In the genomic region with DNA sequence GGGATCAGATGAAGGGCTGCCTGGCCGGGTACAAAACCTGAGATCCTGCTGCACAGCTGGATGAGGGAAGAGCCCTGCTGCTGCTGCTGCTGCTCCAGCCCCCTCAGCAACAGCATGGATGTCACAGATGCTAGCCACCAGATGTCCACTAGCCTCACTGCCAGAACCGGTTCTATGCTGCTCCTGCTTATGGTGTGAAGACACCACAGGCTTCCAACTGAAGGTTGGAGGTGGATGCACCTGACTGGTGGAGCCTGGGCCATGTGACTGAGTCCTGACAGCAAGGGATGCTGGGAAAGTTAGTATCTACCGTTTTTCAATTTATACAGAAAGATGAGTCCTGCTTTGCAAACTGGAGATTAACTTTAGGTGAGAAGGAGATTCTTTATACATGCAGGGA, we compare ENCODE assay signal across 1 cellular context.
TF ChIP-seq lines count a peak whose summit lies in the region.

No MANE protein-coding gene starts in this region.

TF ChIP-seq in HepG2, 621 proteins besides CTCF, POLR2A, EP300 and RAD21:
- TF ChIP-seq CENPX (CRISPR knock-in tag; IDR thresholded peaks at IDR 0.05) (no peak), ZC3H13 (CRISPR knock-in tag; IDR thresholded peaks at IDR 0.05) (no peak), JUND (CRISPR knock-in tag; IDR thresholded peaks at IDR 0.05) (no peak), USF2 (IDR thresholded peaks at IDR 0.05; ENCODE audit: low read depth, low read length) (peak; percentile 86), USF2 (CRISPR knock-in tag; IDR thresholded peaks at IDR 0.05; ENCODE audit: borderline replicate concordance) (peak; percentile 87; the same call in 1 of the 2 replicates), ZBTB14 (CRISPR knock-in tag; IDR thresholded peaks at IDR 0.05) (no peak), ZNF574 (CRISPR knock-in tag; IDR thresholded peaks at IDR 0.05) (0 out of 2 replicates have a peak, but pooled peaks have one; percentile 14), ZNF512B (CRISPR knock-in tag; IDR thresholded peaks at IDR 0.05; ENCODE audit: borderline replicate concordance) (no peak), ZNF121 (CRISPR knock-in tag; IDR thresholded peaks at IDR 0.05) (no peak), ZNF33A (CRISPR knock-in tag; IDR thresholded peaks at IDR 0.05; ENCODE audit: borderline replicate concordance) (no peak), ZMYM2 (CRISPR knock-in tag; IDR thresholded peaks at IDR 0.05) (no peak), NFYB (CRISPR knock-in tag; IDR thresholded peaks at IDR 0.05) (peak; percentile 56), CBX5 (CRISPR knock-in tag; IDR thresholded peaks at IDR 0.05; ENCODE audit: borderline replicate concordance) (no peak), SP1 (IDR thresholded peaks at IDR 0.05) (no peak), SP1 (CRISPR knock-in tag; IDR thresholded peaks at IDR 0.05) (no peak), ZNF503 (CRISPR knock-in tag; IDR thresholded peaks at IDR 0.05) (no peak), ZNF614 (CRISPR knock-in tag; IDR thresholded peaks at IDR 0.05; ENCODE audit: borderline replicate concordance) (no peak), KAT8 (CRISPR knock-in tag; IDR thresholded peaks at IDR 0.05) (no peak), HMGA1 (CRISPR knock-in tag; conservative IDR thresholded peaks at IDR 0.05) (no peak), ZNF687 (CRISPR knock-in tag; IDR thresholded peaks at IDR 0.05) (peak; percentile 26; the same call in 1 of the 2 replicates), TAF1 (CRISPR knock-in tag; IDR thresholded peaks at IDR 0.05) (no peak), THAP11 (CRISPR knock-in tag; IDR thresholded peaks at IDR 0.05) (peak; percentile 70; the same call in 1 of the 2 replicates), ZBTB4 (CRISPR knock-in tag; IDR thresholded peaks at IDR 0.05; ENCODE audit: borderline replicate concordance) (no peak), BORCS8-MEF2B (CRISPR knock-in tag; IDR thresholded peaks at IDR 0.05) (0 out of 2 replicates have a peak, but pooled peaks have one; percentile 21), NFYC (CRISPR knock-in tag; IDR thresholded peaks at IDR 0.05) (peak; percentile 75), ZNF143 (CRISPR knock-in tag; IDR thresholded peaks at IDR 0.05) (peak; percentile 84), NR1H2 (CRISPR knock-in tag; IDR thresholded peaks at IDR 0.05; ENCODE audit: borderline replicate concordance, low read depth) (no peak)
- TF ChIP-seq, protein P1, sequence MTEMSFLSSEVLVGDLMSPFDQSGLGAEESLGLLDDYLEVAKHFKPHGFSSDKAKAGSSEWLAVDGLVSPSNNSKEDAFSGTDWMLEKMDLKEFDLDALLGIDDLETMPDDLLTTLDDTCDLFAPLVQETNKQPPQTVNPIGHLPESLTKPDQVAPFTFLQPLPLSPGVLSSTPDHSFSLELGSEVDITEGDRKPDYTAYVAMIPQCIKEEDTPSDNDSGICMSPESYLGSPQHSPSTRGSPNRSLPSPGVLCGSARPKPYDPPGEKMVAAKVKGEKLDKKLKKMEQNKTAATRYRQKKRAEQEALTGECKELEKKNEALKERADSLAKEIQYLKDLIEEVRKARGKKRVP (CRISPR knock-in tag; IDR thresholded peaks at IDR 0.05): no peak
- TF ChIP-seq, protein P2, sequence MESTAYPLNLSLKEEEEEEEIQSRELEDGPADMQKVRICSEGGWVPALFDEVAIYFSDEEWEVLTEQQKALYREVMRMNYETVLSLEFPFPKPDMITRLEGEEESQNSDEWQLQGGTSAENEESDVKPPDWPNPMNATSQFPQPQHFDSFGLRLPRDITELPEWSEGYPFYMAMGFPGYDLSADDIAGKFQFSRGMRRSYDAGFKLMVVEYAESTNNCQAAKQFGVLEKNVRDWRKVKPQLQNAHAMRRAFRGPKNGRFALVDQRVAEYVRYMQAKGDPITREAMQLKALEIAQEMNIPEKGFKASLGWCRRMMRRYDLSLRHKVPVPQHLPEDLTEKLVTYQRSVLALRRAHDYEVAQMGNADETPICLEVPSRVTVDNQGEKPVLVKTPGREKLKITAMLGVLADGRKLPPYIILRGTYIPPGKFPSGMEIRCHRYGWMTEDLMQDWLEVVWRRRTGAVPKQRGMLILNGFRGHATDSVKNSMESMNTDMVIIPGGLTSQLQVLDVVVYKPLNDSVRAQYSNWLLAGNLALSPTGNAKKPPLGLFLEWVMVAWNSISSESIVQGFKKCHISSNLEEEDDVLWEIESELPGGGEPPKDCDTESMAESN (CRISPR knock-in tag; conservative IDR thresholded peaks at IDR 0.05): no peak
